In genomic region chr6:131954099-131954774, GRCh38 we compare ENCODE assay signal across 12 cellular contexts. TPM values are rescaled to one million over a fixed set of nuclear protein-coding genes. Genes with fewer than 3 reads are reported as not detected.
DNase-seq lines count a peak whose midpoint lies in the region; ATAC-seq and TF ChIP-seq lines count a peak whose summit lies in the region.
"Had no signal": no experiment of that assay in that cellular context is flagged by ENCODE, and none has a peak within 500 bp of the region (broad histone marks: within the 10 kb centered on the region; RNA-seq: fewer than 3 reads in every experiment).

No MANE protein-coding gene starts in this region.

- H3K9me3 ChIP-seq in SK-N-SH (no peaks in the 10 kb centered on the region), MG63 (peaks cover 2% of the 10 kb centered on the region; the same call in 1 of the 2 replicates)
- H3K9me3 ChIP-seq: testis had no signal

- H3K27me3 ChIP-seq in SK-N-SH (ENCODE audit: insufficient read depth) (no peaks in the 10 kb centered on the region), MG63 (no peaks in the 10 kb centered on the region)
- H3K27me3 ChIP-seq: testis had no signal

- H3K36me3 ChIP-seq in SK-N-SH (replicated peaks in 1 of 2; ENCODE audit: control insufficient read depth in 1 of 2, insufficient read depth in 2 of 2, low read length in 1 of 2) (peaks cover 3 to 12% of the 10 kb centered on the region in 2 experiments), MG63 (peaks cover 9% of the 10 kb centered on the region; the same call in 1 of the 2 replicates)

- H3K4me3 ChIP-seq in SK-N-SH (ENCODE audit: low read depth in 2 of 2, low read length in 1 of 2) (peak overlapping the region; percentile 1 to 9; a peak in 1 of 4 replicates), retinal pigment epithelial cell (ENCODE audit: low read length) (no peak overlapping the region), MG63 (no peak overlapping the region)
- H3K4me3 ChIP-seq: testis had no signal

- POLR2A ChIA-PET in SK-N-SH (lab: Yijun Ruan, JAX): no interaction called here

- peak overlapping the region; percentile 39 for H3K4me2 ChIP-seq in SK-N-SH

- H3K9me2 ChIP-seq in SK-N-SH: no peaks in the 10 kb centered on the region

- CTCF ChIA-PET in SK-N-SH (lab: Yijun Ruan, JAX): interaction anchor here (1.2 kb wide), 1 partner anchor 326 kb away, joined by 3 read pairs; no protein-coding TSS in a partner anchor

- TF ChIP-seq EP300 in SK-N-SH (IDR thresholded peaks at IDR 0.05; ENCODE audit: borderline replicate concordance in 1 of 2, low read depth in 1 of 2, low read length in 1 of 2): no peak

- H3F3A ChIP-seq in SK-N-SH (replicated peaks; ENCODE audit: insufficient read depth): peaks cover 31% of the 10 kb centered on the region

- H3K27ac ChIP-seq in SK-N-SH (ENCODE audit: low read depth in 2 of 2, low read length in 1 of 2): peak overlapping the region; percentile 81 to 97

- DNase-seq in GM03348 (ENCODE audit: low spot score) (peak; percentile 26), SK-N-SH (no peak), glomerular visceral epithelial cell (ENCODE audit: extremely low spot score) (peak; percentile 27), retinal pigment epithelial cell (ENCODE audit: low read depth) (peak; percentile 49), middle frontal gyrus (ENCODE audit: extremely low spot score, low spot score) (no peak), MG63 (no peak)
- no peak for DNase-seq in activated naive CD4-positive, alpha-beta T cell treated with Interleukin-2 at 50 U/mL for 16 hours
- DNase-seq: activated effector memory CD4-positive, alpha-beta T cell treated with anti-CD3 and anti-CD28 coated beads, Interleukin-2, amount 50 U/mL, for 16 hours; NCI-H187 treated with DMSO at 0.1 percent for 48 hours; stimulated activated CD4-positive, alpha-beta T cell treated with anti-CD3 and anti-CD28 coated beads, Interleukin-2, amount 100 ng/mL, for 24 hours had no signal

- TF ChIP-seq RAD21 in SK-N-SH (IDR thresholded peaks at IDR 0.05; ENCODE audit: low read length): no peak

- peaks cover 7 to 37% of the 10 kb centered on the region in 2 experiments for H3K4me1 ChIP-seq in SK-N-SH (ENCODE audit: control insufficient read depth in 1 of 2, insufficient read depth in 2 of 2, low read depth in 1 of 2, low read length in 1 of 2)
- H3K4me1 ChIP-seq: testis had no signal

- H4K20me1 ChIP-seq in SK-N-SH (ENCODE audit: insufficient read depth): peaks cover 13% of the 10 kb centered on the region

- no peak for ATAC-seq in GM21381 (IDR thresholded peaks at IDR 0.05; ENCODE audit: unreplicated experiment)

- no peak overlapping the region for H2AFZ ChIP-seq in SK-N-SH (ENCODE audit: low read depth)

- peak overlapping the region; percentile 59 for H3K9ac ChIP-seq in SK-N-SH

- no peak for TF ChIP-seq CTCF in SK-N-SH (IDR thresholded peaks at IDR 0.05)
- no peak for TF ChIP-seq CTCF in retinal pigment epithelial cell (conservative IDR thresholded peaks at IDR 0.05; ENCODE audit: low read depth, low read length)

- 0% methylated on average over 3 of the region's 3 CpGs for WGBS in SK-N-SH (ENCODE audit: low lambda C conversion rate)

- peaks cover 34% of the 10 kb centered on the region for H3K79me2 ChIP-seq in SK-N-SH (ENCODE audit: insufficient read depth)

TF ChIP-seq in SK-N-SH, 30 proteins besides CTCF, POLR2A, EP300 and RAD21:
- no peak for TF ChIP-seq IRF3 (IDR thresholded peaks at IDR 0.05; ENCODE audit: low read depth, low read length)
- no peak for TF ChIP-seq ELF1 (IDR thresholded peaks at IDR 0.05)
- no peak for TF ChIP-seq REST (IDR thresholded peaks at IDR 0.05; ENCODE audit: low read depth, low read length)
- TF ChIP-seq GATA2 (CRISPR knock-in tag; IDR thresholded peaks at IDR 0.05): no peak
- no peak for TF ChIP-seq CHD2 (IDR thresholded peaks at IDR 0.05; ENCODE audit: low read length, partially characterized antibody)
- TF ChIP-seq SIN3A (IDR thresholded peaks at IDR 0.05; ENCODE audit: borderline replicate concordance, low read depth, low read length): no peak
- no peak for TF ChIP-seq MXI1 (IDR thresholded peaks at IDR 0.05; ENCODE audit: low read depth, low read length)
- TF ChIP-seq NRF1 (IDR thresholded peaks at IDR 0.05; ENCODE audit: low read depth, low read length): no peak
- TF ChIP-seq FOXJ3 (CRISPR knock-in tag; IDR thresholded peaks at IDR 0.05): no peak
- TF ChIP-seq JUND (IDR thresholded peaks at IDR 0.05): peak; percentile 3; the same call in 1 of the 2 replicates
- no peak for TF ChIP-seq NFIC (IDR thresholded peaks at IDR 0.05; ENCODE audit: borderline replicate concordance)
- no peak for TF ChIP-seq TCF12 (IDR thresholded peaks at IDR 0.05)
- TF ChIP-seq GABPA (IDR thresholded peaks at IDR 0.05; ENCODE audit: low read depth): no peak
- TF ChIP-seq RFX5 (IDR thresholded peaks at IDR 0.05; ENCODE audit: low read length): no peak
- TF ChIP-seq MAX (IDR thresholded peaks at IDR 0.05; ENCODE audit: low read depth): no peak
- peak; percentile 71 for TF ChIP-seq PBX3 (IDR thresholded peaks at IDR 0.05)
- peak; percentile 20; the same call in 1 of the 2 replicates for TF ChIP-seq FOSL2 (IDR thresholded peaks at IDR 0.05; ENCODE audit: borderline replicate concordance, low read depth)
TF ChIP-seq in SK-N-SH: peak in this region for 3.

RNA-seq across cellular contexts. Expression of gene CCN2, which starts 3.1 kb away (rescaled TPM):
- 486 and 709 TPM in 2 replicates for polyA plus RNA-seq in SK-N-SH (2012; rRNA removed)
- polyA plus RNA-seq in SK-N-SH (2012; cell fraction: cytosol; rRNA removed): 749 and 798 TPM in 2 replicates
- 877 and 1,310 TPM in 2 replicates for polyA plus RNA-seq in SK-N-SH (2012; cell fraction: nucleus; rRNA removed)
- total RNA-seq in MG63 (2014; rRNA removed; shearing (Covaris generic); ENCODE audit: low replicate concordance): 830 and 953 TPM in 2 replicates

Comparison
In these comparisons a context has a peak if more than half of its experiments do, and no peak if none do; other contexts are left out.
1. DNase-seq: peak in GM03348 (single experiment), glomerular visceral epithelial cell (single experiment) and retinal pigment epithelial cell (single experiment); none in SK-N-SH (single experiment), activated naive CD4-positive, alpha-beta T cell treated with Interleukin-2 at 50 U/mL for 16 hours (single experiment), middle frontal gyrus (single experiment) and MG63 (single experiment).
2. H3K4me3 ChIP-seq: peak in SK-N-SH (2 of 2); none in retinal pigment epithelial cell (single experiment) and MG63 (single experiment).